Comparison of ENCODE assay signal across 7 cellular contexts in genomic region chr6:36196049-36196879, GRCh38. TPM values are rescaled to one million over a fixed set of nuclear protein-coding genes. Genes with fewer than 3 reads are reported as not detected.
DNase-seq lines count a peak whose midpoint lies in the region; ATAC-seq and TF ChIP-seq lines count a peak whose summit lies in the region.

BRPF3 (plus strand) TSS chr6:36196744; CDS start chr6:36200323, 3,579 bp downstream.

- H3K27ac ChIP-seq in VCaP (peak within 1 kb of the TSS; percentile 96), breast epithelium (peak within 1 kb of the TSS; percentile 97 to 100), skin epidermis (peak within 1 kb of the TSS; percentile 94 to 99 (median 98))

- TF ChIP-seq CTCF in VCaP (conservative IDR thresholded peaks at IDR 0.05) (peak; percentile 86), breast epithelium (IDR thresholded peaks at IDR 0.05) (peak; percentile 40 to 87 (median 42))

- H3K4me1 ChIP-seq in breast epithelium = peaks cover 9% of the 10 kb centered on the region in 2 donors

- peak within 1 kb of the TSS; percentile 78 to 97 (median 87) for H3K4me3 ChIP-seq in breast epithelium
- H3K4me3 ChIP-seq in skin epidermis = peak within 1 kb of the TSS; percentile 65 to 90 (median 77)

- ATAC-seq in GM18498 (IDR thresholded peaks at IDR 0.05; ENCODE audit: unreplicated experiment) (peak; percentile 62), HG02973 (IDR thresholded peaks at IDR 0.05; ENCODE audit: unreplicated experiment) (peak; percentile 60)

- peaks cover 5% of the 10 kb centered on the region for H3K36me3 ChIP-seq in breast epithelium

- intact Hi-C loops in breast epithelium (cut with DNase I; ENCODE audit: low total_unique reads) = loop anchor here (5.0 kb wide), 1 partner anchor 64 kb away; the partner anchor contains the start of gene MAPK13

- DNase-seq in NCI-H2107 treated with DMSO at 0.1 percent for 48 hours (lab: John Stamatoyannopoulos, UW; ENCODE audit: unreplicated experiment) (peak; percentile 3), breast epithelium (ENCODE audit: low spot score in 2 of 2) (peak; percentile 58 to 76), iPS-NIHi11 (ENCODE audit: low spot score) (peak; percentile 86)

- peak; percentile 22 for TF ChIP-seq POLR2A in breast epithelium (IDR thresholded peaks at IDR 0.05)

- no peaks in the 10 kb centered on the region for H3K9me3 ChIP-seq in breast epithelium

- H3K27me3 ChIP-seq in breast epithelium = no peaks in the 10 kb centered on the region

RNA-seq across cellular contexts. Expression of gene BRPF3, which starts in this region (rescaled TPM):
- total RNA-seq in breast epithelium = 10 to 100 TPM; 18.9 to 26.5 (median 25.8) TPM

Comparison
In these comparisons a context has a peak if more than half of its experiments do, and no peak if none do; other contexts are left out.
1. Peak in every context shown above with its lines: DNase-seq, ATAC-seq, H3K4me3 ChIP-seq and H3K27ac ChIP-seq.
2. DNase-seq: peak in every context shown above with its lines; median percentile 86 in iPS-NIHi11; 67 in breast epithelium; 3 in NCI-H2107 treated with DMSO at 0.1 percent for 48 hours.